In the genomic region with DNA sequence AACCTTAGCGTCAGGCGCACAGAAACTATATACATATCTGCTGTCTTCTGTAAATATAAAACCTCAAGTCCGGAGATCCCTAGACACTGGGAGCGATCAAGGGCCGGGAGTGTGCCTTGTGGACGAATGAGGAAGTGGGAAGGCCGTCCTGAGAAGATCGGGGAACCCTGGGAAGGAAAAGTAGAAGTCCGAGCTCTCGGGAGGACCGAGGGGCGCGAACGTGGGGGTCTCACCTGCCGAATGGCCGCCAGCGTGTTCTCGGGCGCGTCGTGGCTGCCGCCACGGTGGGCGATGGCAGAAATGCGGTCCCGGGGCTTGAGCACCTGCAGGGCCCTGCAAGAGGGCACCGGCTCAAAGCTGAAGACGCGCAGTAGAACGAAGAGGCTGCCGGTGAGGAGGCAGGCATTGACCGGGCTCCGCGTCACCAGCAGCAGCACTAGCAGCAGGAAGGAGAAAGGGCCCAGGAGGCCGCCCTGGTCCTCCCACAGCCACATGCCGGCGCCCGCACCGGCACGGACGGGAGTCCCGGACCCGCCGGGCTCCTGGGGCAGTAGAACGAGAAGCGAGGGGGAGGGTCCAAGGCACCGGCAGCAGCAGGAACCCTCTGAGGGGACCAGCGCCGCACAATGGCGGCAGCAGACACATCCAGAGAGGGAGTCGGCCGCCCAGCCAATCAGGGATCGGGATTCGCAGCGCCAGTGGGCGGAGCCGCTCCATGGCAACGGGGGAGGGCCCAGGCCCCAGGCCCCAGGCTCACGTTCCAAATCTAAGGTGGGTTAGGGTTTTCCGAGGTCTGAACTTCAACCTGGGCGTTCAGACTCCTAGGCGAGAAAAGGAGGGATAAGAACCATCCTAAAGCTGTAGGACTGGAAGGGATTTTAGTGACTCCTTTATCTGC, we compare ENCODE assay signal across 8 cellular contexts. TPM values are rescaled to one million over a fixed set of nuclear protein-coding genes. Genes with fewer than 3 reads are reported as not detected.
DNase-seq lines count a peak whose midpoint lies in the region; TF ChIP-seq lines count a peak whose summit lies in the region.

A gene with protein sequence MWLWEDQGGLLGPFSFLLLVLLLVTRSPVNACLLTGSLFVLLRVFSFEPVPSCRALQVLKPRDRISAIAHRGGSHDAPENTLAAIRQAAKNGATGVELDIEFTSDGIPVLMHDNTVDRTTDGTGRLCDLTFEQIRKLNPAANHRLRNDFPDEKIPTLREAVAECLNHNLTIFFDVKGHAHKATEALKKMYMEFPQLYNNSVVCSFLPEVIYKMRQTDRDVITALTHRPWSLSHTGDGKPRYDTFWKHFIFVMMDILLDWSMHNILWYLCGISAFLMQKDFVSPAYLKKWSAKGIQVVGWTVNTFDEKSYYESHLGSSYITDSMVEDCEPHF (minus strand): TSS at position 628 of the 898 bp plus-strand sequence. CDS start 134 bp downstream, at position 494.

- peaks cover 10% of the 10 kb centered on the region for H3K79me1 ChIP-seq in mesendoderm (ENCODE audit: low read length)

- H3K27ac ChIP-seq in mesendoderm (ENCODE audit: low read depth, low read length): peak within 1 kb of the TSS; percentile 26

- H3K23ac ChIP-seq in mesendoderm (ENCODE audit: low read length): peak within 1 kb of the TSS; percentile 86

- H4K5ac ChIP-seq in mesendoderm (ENCODE audit: low read length): peak within 1 kb of the TSS; percentile 97

- H2BK120ac ChIP-seq in mesendoderm (ENCODE audit: low read depth, low read length): no peak within 1 kb of the TSS

- peak within 1 kb of the TSS; percentile 74 for H3K9ac ChIP-seq in endocrine pancreas (ENCODE audit: control insufficient read depth, insufficient read depth, low read length)
- peak within 1 kb of the TSS; percentile 89 for H3K9ac ChIP-seq in mesendoderm (ENCODE audit: low read length)

- H3K27me3 ChIP-seq in endocrine pancreas (ENCODE audit: control insufficient read depth, insufficient read depth, low read length): no peaks in the 10 kb centered on the region
- H3K27me3 ChIP-seq in mesendoderm (ENCODE audit: insufficient read depth, low read length, poor library complexity): no peaks in the 10 kb centered on the region

- H3K4me1 ChIP-seq in endocrine pancreas (ENCODE audit: control insufficient read depth, insufficient read depth, low read length) (peaks cover 3% of the 10 kb centered on the region), mesendoderm (ENCODE audit: control insufficient read depth, low read depth, low read length) (peaks cover 15% of the 10 kb centered on the region)

- peak within 1 kb of the TSS; percentile 85 for H3K4me3 ChIP-seq in endocrine pancreas (ENCODE audit: control insufficient read depth, insufficient read depth, low read length)
- H3K4me3 ChIP-seq in mesendoderm (ENCODE audit: low read length): peak within 1 kb of the TSS; percentile 93

- H3K4ac ChIP-seq in mesendoderm (ENCODE audit: low read depth, low read length): no peak within 1 kb of the TSS

- no peak within 1 kb of the TSS for H4K8ac ChIP-seq in mesendoderm (ENCODE audit: low read depth, low read length)

- H3K4me2 ChIP-seq in mesendoderm (ENCODE audit: low read length): peak within 1 kb of the TSS; percentile 97

- DNase-seq in COR-L47 (lab: John Stamatoyannopoulos, UW) (peak; percentile 92), GM20000 (ENCODE audit: low spot score) (peak; percentile 93), HT-29 (ENCODE audit: low spot score) (peak; percentile 90), mesendoderm (peak; percentile 97)
- peak; percentile 95 for DNase-seq in NK-92 treated with Interleukin-12 subunit alpha and Interleukin-12 subunit beta, amount 100 ng/mL, for 24 hours (lab: John Stamatoyannopoulos, UW)
- peak; percentile 72 to 86 (median 82) for DNase-seq in activated CD8-positive, alpha-beta memory T cell treated with anti-CD3 and anti-CD28 coated beads for 48 hours (ENCODE audit: low read depth in 2 of 3, low spot score in 2 of 3)
- DNase-seq in stimulated activated CD8-positive, alpha-beta memory T cell treated with anti-CD3 and anti-CD28 coated beads, Interleukin-15, amount 100 ng/mL, for 1 hour (ENCODE audit: low read depth): peak; percentile 93

- TF ChIP-seq CTCF in GM20000 (IDR thresholded peaks at IDR 0.05; ENCODE audit: extremely low read depth, missing control alignments): peak; percentile 52

- H3K79me2 ChIP-seq in mesendoderm (ENCODE audit: control insufficient read depth, insufficient read depth, low read length): peaks cover 12% of the 10 kb centered on the region

- H3K9me3 ChIP-seq in endocrine pancreas (ENCODE audit: control insufficient read depth, low read length): no peaks in the 10 kb centered on the region

- WGBS in mesendoderm (ENCODE audit: extremely low coverage, insufficient coverage, low lambda C conversion rate): no CpG with 5 or more reads among the region's 62 CpGs

- no peak within 1 kb of the TSS for H3K18ac ChIP-seq in mesendoderm (ENCODE audit: low read length)

- peak within 1 kb of the TSS; percentile 75 for H2BK15ac ChIP-seq in mesendoderm (replicated peaks; ENCODE audit: low read depth)

- peak within 1 kb of the TSS; percentile 93 for H3K56ac ChIP-seq in mesendoderm (ENCODE audit: low read length)

- H2AK5ac ChIP-seq in mesendoderm (ENCODE audit: low read length): no peak within 1 kb of the TSS

- H2BK5ac ChIP-seq in mesendoderm (ENCODE audit: low read length): no peak within 1 kb of the TSS

- H3K36me3 ChIP-seq in endocrine pancreas (ENCODE audit: control insufficient read depth, insufficient read depth, low read length): no peaks in the 10 kb centered on the region
- no peaks in the 10 kb centered on the region for H3K36me3 ChIP-seq in mesendoderm (ENCODE audit: control insufficient read depth, insufficient read depth, low read length)

RNA-seq across cellular contexts. Expression of the gene that starts here (rescaled TPM):
- 64.4 and 67.2 TPM in 2 replicates for total RNA-seq in HT-29 (2014; rRNA removed; shearing (Covaris generic))
- polyA plus RNA-seq in mesendoderm (2013, experiment 1 of 2): 39.6 TPM
- polyA plus RNA-seq in mesendoderm (2013, experiment 2 of 2): 38.9 TPM

Comparison
In these comparisons a context has a peak if more than half of its experiments do, and no peak if none do; other contexts are left out.
1. Peak in every context shown above with its lines: DNase-seq, H3K4me3 ChIP-seq and H3K27ac ChIP-seq.